Comparison of ENCODE assay signal across 8 cellular contexts in the genomic region with DNA sequence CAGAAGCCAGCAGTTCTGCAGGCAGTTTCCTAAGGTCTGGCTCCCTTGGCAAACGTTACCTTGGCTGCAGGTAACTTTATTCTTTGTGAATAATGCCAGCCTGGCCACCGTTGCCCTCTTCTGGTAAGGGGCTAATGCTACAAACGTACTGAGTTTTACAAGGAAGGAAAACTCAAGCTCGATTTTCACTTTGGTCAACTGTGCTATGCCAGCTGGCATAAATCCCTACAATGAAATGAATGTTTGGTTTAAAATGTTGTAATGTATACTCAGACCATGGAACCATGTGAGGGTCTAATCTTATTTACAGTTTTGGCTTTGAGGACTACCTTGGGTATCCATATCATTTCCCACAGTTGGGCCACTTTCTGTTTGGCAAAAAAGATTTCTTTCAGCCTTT.
DNase-seq lines count a peak whose midpoint lies in the region; ATAC-seq and TF ChIP-seq lines count a peak whose summit lies in the region.

No MANE protein-coding gene starts in this region.

- DNase-seq in SIG-M5 treated with dmso at 0.1 percent for 504 hours (lab: John Stamatoyannopoulos, UW; ENCODE audit: unreplicated experiment): peak; percentile 15
- DNase-seq in SIG-M5 (lab: John Stamatoyannopoulos, UW): no peak
- DNase-seq in NCI-H2171 (lab: John Stamatoyannopoulos, UW): peak; percentile 39
- DNase-seq in breast epithelium (ENCODE audit: low spot score in 2 of 2): peak; percentile 54 to 56
- DNase-seq in psoas muscle: no peak
- DNase-seq in neuronal stem cell (ENCODE audit: low spot score): no peak
- DNase-seq in H7: no peak
- DNase-seq in hepatic stellate cell (ENCODE audit: low spot score): no peak

- no peak overlapping the region for H2BK12ac ChIP-seq in neuronal stem cell (ENCODE audit: low read length)

- H3K14ac ChIP-seq in neuronal stem cell (ENCODE audit: low read length): no peak overlapping the region

- no peak overlapping the region for H2AK5ac ChIP-seq in neuronal stem cell (ENCODE audit: low read depth, low read length)

- H3K4me3 ChIP-seq in breast epithelium (no peak overlapping the region), psoas muscle (no peak overlapping the region), neuronal stem cell (ENCODE audit: low read length in 2 of 2) (no peak overlapping the region), H7 (ENCODE audit: insufficient read depth, low read depth, low read length) (no peak overlapping the region)

- H2BK5ac ChIP-seq in neuronal stem cell (ENCODE audit: low read length): no peak overlapping the region

- no peaks in the 10 kb centered on the region for H3K27me3 ChIP-seq in breast epithelium
- no peaks in the 10 kb centered on the region for H3K27me3 ChIP-seq in psoas muscle (ENCODE audit: insufficient read depth in 3 of 3, low read length in 2 of 3)
- no peaks in the 10 kb centered on the region for H3K27me3 ChIP-seq in neuronal stem cell (ENCODE audit: control insufficient read depth in 3 of 3, insufficient read depth in 3 of 3, low read depth in 1 of 3, low read length in 3 of 3)
- no peaks in the 10 kb centered on the region for H3K27me3 ChIP-seq in H7 (ENCODE audit: control insufficient read depth, insufficient read depth, low read length)

- no peak for ATAC-seq in psoas muscle

- H2BK120ac ChIP-seq in neuronal stem cell (ENCODE audit: low read depth, low read length): no peak overlapping the region

- H3K4me2 ChIP-seq in neuronal stem cell (ENCODE audit: insufficient read depth, low read length, poor library complexity, severe bottlenecking): no peak overlapping the region

- H3K18ac ChIP-seq in neuronal stem cell (ENCODE audit: low read length): no peak overlapping the region

- intact Hi-C loops in breast epithelium (cut with DNase I; ENCODE audit: low total_unique reads): no loop called here
- intact Hi-C loops in psoas muscle (cut with DNase I): no loop called here

- H4K91ac ChIP-seq in neuronal stem cell (ENCODE audit: low read depth, low read length, poor library complexity): no peak overlapping the region

- H3K4me1 ChIP-seq in breast epithelium (peaks cover 0 to 4% of the 10 kb centered on the region in 2 donors), psoas muscle (no peaks in the 10 kb centered on the region), neuronal stem cell (ENCODE audit: control insufficient read depth in 2 of 2, insufficient read depth in 1 of 2, low read depth in 1 of 2, low read length in 2 of 2) (peaks cover 3 to 14% of the 10 kb centered on the region in 2 donors)

- no peak overlapping the region for H2BK15ac ChIP-seq in neuronal stem cell (ENCODE audit: low read length)

- peak in 1 of 3 donors; percentile 63 for TF ChIP-seq CTCF in breast epithelium (IDR thresholded peaks at IDR 0.05)
- peak; percentile 20 for TF ChIP-seq CTCF in psoas muscle (IDR thresholded peaks at IDR 0.05)

- H3K9me3 ChIP-seq in breast epithelium (no peaks in the 10 kb centered on the region), psoas muscle (no peaks in the 10 kb centered on the region), neuronal stem cell (replicated peaks in 1 of 2; ENCODE audit: control insufficient read depth in 2 of 2, insufficient read depth in 1 of 2, low read depth in 1 of 2, low read length in 2 of 2) (no peaks in the 10 kb centered on the region)

- no peak overlapping the region for H4K8ac ChIP-seq in neuronal stem cell (ENCODE audit: low read depth, low read length)

- H2AFZ ChIP-seq in neuronal stem cell (ENCODE audit: low read length): no peak overlapping the region

- H3K79me1 ChIP-seq in neuronal stem cell (ENCODE audit: low read depth, low read length): no peaks in the 10 kb centered on the region

- H3K23ac ChIP-seq in neuronal stem cell (ENCODE audit: low read depth, low read length, poor library complexity): no peak overlapping the region

- H3K36me3 ChIP-seq in breast epithelium (no peaks in the 10 kb centered on the region), psoas muscle (ENCODE audit: insufficient read depth in 1 of 2, low read depth in 1 of 2) (no peaks in the 10 kb centered on the region), neuronal stem cell (replicated peaks in 1 of 2; ENCODE audit: control insufficient read depth in 2 of 2, insufficient read depth in 2 of 2, low read length in 2 of 2) (no peaks in the 10 kb centered on the region), H7 (replicated peaks; ENCODE audit: control insufficient read depth, insufficient read depth, low read length) (no peaks in the 10 kb centered on the region)

- H3K9ac ChIP-seq in neuronal stem cell (ENCODE audit: low read depth, low read length, poor library complexity): no peak overlapping the region

- no peak for TF ChIP-seq POLR2A in breast epithelium (IDR thresholded peaks at IDR 0.05)

- WGBS in psoas muscle, 3 donors: 14 to 26% (median 19%) methylated on average over 4 of the region's 4 CpGs
- no CpG with 5 or more reads among the region's 4 CpGs for WGBS in neuronal stem cell (ENCODE audit: extremely low coverage in 2 of 2, insufficient read length in 2 of 2, insufficient replicate concordance in 1 of 2), 2 donors

- H3K27ac ChIP-seq in breast epithelium: peak overlapping the region; percentile 10 to 61
- H3K27ac ChIP-seq in psoas muscle: no peak overlapping the region
- H3K27ac ChIP-seq in neuronal stem cell (replicated peaks; ENCODE audit: low read length): no peak overlapping the region

- no peak overlapping the region for H3K4ac ChIP-seq in neuronal stem cell (ENCODE audit: low read length)

Comparison
In these comparisons a context has a peak if more than half of its experiments do, and no peak if none do; other contexts are left out.
1. DNase-seq: peak in SIG-M5 treated with dmso at 0.1 percent for 504 hours (single experiment), NCI-H2171 (single experiment) and breast epithelium (2 of 2); none in SIG-M5 (single experiment), psoas muscle (0 of 2), neuronal stem cell (single experiment), H7 (single experiment) and hepatic stellate cell (single experiment).
2. H3K27ac ChIP-seq: peak in breast epithelium (2 of 2); none in psoas muscle (single experiment) and neuronal stem cell (single experiment).